Comparison of ENCODE assay signal across 9 cellular contexts in genomic region chr1:70034403-70034802, GRCh38.
DNase-seq lines count a peak whose midpoint lies in the region; ATAC-seq, FAIRE-seq and TF ChIP-seq lines count a peak whose summit lies in the region.
"Had no signal": no experiment of that assay in that cellular context is flagged by ENCODE, and none has a peak within 500 bp of the region (broad histone marks: within the 10 kb centered on the region; RNA-seq: fewer than 3 reads in every experiment).

No MANE protein-coding gene starts in this region.

- peak overlapping the region; percentile 22; the same call in 1 of the 2 replicates for H3K4me3 ChIP-seq in iPS-20b (ENCODE audit: low read length)

- no peaks in the 10 kb centered on the region for H3K4me1 Mint-ChIP-seq in activated CD8-positive, alpha-beta T cell treated with anti-CD3 and anti-CD28 coated beads, Interleukin-2, amount 10 ng/mL, durations not matched to agents 7 days and 5 days (ENCODE audit: low read depth)

- H3K4me3 Mint-ChIP-seq in activated CD8-positive, alpha-beta T cell treated with anti-CD3 and anti-CD28 coated beads, Interleukin-2, amount 10 ng/mL, durations not matched to agents 7 days and 5 days = no peak overlapping the region
- H3K4me3 Mint-ChIP-seq: activated B cell treated with CpG ODN at 0.5 μM for 24 hours had no signal

- no peak overlapping the region for H3K27ac ChIP-seq in iPS-20b (ENCODE audit: low read length)

- H3K9me3 Mint-ChIP-seq in activated CD8-positive, alpha-beta T cell treated with anti-CD3 and anti-CD28 coated beads, Interleukin-2, amount 10 ng/mL, durations not matched to agents 7 days and 5 days (ENCODE audit: insufficient read depth) = no peaks in the 10 kb centered on the region
- H3K9me3 Mint-ChIP-seq: activated B cell treated with CpG ODN at 0.5 μM for 24 hours had no signal

- peaks cover 4% of the 10 kb centered on the region; the same call in 1 of the 2 replicates for H3K4me1 ChIP-seq in iPS-20b (ENCODE audit: insufficient read depth, low read length)

- no peaks in the 10 kb centered on the region for H3K27me3 ChIP-seq in iPS-20b (ENCODE audit: insufficient read depth, low read length)

- TF ChIP-seq CTCF in D721Med (IDR thresholded peaks at IDR 0.05; ENCODE audit: insufficient read depth, missing control alignments) = peak; percentile 81

- no peaks in the 10 kb centered on the region for H3K36me3 ChIP-seq in iPS-20b (ENCODE audit: insufficient read depth, low read depth, low read length)

- DNase-seq in D721Med (ENCODE audit: insufficient read length, low spot score) (no peak), NCI-H1417 (lab: John Stamatoyannopoulos, UW) (peak; percentile 44 to 81 (median 45)), CD1c-positive myeloid dendritic cell (ENCODE audit: extremely low spot score) (no peak)
- no peak for DNase-seq in activated CD8-positive, alpha-beta T cell treated with anti-CD3 and anti-CD28 coated beads, Interleukin-2, amount 10 ng/mL, durations not matched to agents 7 days and 5 days
- DNase-seq: activated B cell treated with CpG ODN at 0.5 μM for 24 hours had no signal

- POLR2A ChIA-PET in activated CD8-positive, alpha-beta T cell treated with anti-CD3 and anti-CD28 coated beads, Interleukin-2, amount 10 ng/mL, durations not matched to agents 7 days and 5 days (lab: Charles Lee) = no interaction called here

- no peaks in the 10 kb centered on the region for H3K36me3 Mint-ChIP-seq in activated CD8-positive, alpha-beta T cell treated with anti-CD3 and anti-CD28 coated beads, Interleukin-2, amount 10 ng/mL, durations not matched to agents 7 days and 5 days (ENCODE audit: low read depth)

- CTCF ChIA-PET in activated CD8-positive, alpha-beta T cell treated with anti-CD3 and anti-CD28 coated beads, Interleukin-2, amount 10 ng/mL, durations not matched to agents 7 days and 5 days (lab: Charles Lee) = no interaction called here

- no peak overlapping the region for H3K9ac ChIP-seq in iPS-20b (ENCODE audit: low read depth, low read length)

- peak; percentile 96 for ATAC-seq in SK-N-SH treated with all-trans-retinoic acid at 6 μM for 48 hours
- no peak for ATAC-seq in HG03342 (IDR thresholded peaks at IDR 0.05; ENCODE audit: unreplicated experiment)
- ATAC-seq in activated CD8-positive, alpha-beta T cell treated with anti-CD3 and anti-CD28 coated beads, Interleukin-2, amount 10 ng/mL, durations not matched to agents 7 days and 5 days = no peak
- ATAC-seq in HG03378 (IDR thresholded peaks at IDR 0.05; ENCODE audit: unreplicated experiment) = no peak

- no peak overlapping the region for H3K27ac Mint-ChIP-seq in activated CD8-positive, alpha-beta T cell treated with anti-CD3 and anti-CD28 coated beads, Interleukin-2, amount 10 ng/mL, durations not matched to agents 7 days and 5 days
- H3K27ac Mint-ChIP-seq: activated B cell treated with CpG ODN at 0.5 μM for 24 hours had no signal

- H3K9me3 ChIP-seq in iPS-20b (ENCODE audit: insufficient read depth, low read depth, low read length) = no peaks in the 10 kb centered on the region

- no peaks in the 10 kb centered on the region for H3K27me3 Mint-ChIP-seq in activated CD8-positive, alpha-beta T cell treated with anti-CD3 and anti-CD28 coated beads, Interleukin-2, amount 10 ng/mL, durations not matched to agents 7 days and 5 days (ENCODE audit: low read depth)
- H3K27me3 Mint-ChIP-seq: activated B cell treated with CpG ODN at 0.5 μM for 24 hours had no signal

- FAIRE-seq in D721Med (lab: Jason Lieb, UNC) = no peak

TF ChIP-seq in SK-N-SH treated with all-trans-retinoic acid at 6 μM for 48 hours, 23 proteins besides CTCF, POLR2A, EP300 and RAD21:
- no peak for TF ChIP-seq TOX (CRISPR knock-in tag; IDR thresholded peaks at IDR 0.05; ENCODE audit: borderline replicate concordance)
- no peak for TF ChIP-seq ZC3H10 (CRISPR knock-in tag; IDR thresholded peaks at IDR 0.05)
- no peak for TF ChIP-seq ZFP3 (CRISPR knock-in tag; IDR thresholded peaks at IDR 0.05)
- TF ChIP-seq SNAI2 (CRISPR knock-in tag; IDR thresholded peaks at IDR 0.05) = no peak
- no peak for TF ChIP-seq ZNF565 (CRISPR knock-in tag; conservative IDR thresholded peaks at IDR 0.05; ENCODE audit: low read depth)
- TF ChIP-seq ZNF8 (CRISPR knock-in tag; IDR thresholded peaks at IDR 0.05) = no peak
- TF ChIP-seq RARB (CRISPR knock-in tag; IDR thresholded peaks at IDR 0.05) = no peak
- TF ChIP-seq OSR1 (CRISPR knock-in tag; IDR thresholded peaks at IDR 0.05) = no peak
- TF ChIP-seq, protein P1, sequence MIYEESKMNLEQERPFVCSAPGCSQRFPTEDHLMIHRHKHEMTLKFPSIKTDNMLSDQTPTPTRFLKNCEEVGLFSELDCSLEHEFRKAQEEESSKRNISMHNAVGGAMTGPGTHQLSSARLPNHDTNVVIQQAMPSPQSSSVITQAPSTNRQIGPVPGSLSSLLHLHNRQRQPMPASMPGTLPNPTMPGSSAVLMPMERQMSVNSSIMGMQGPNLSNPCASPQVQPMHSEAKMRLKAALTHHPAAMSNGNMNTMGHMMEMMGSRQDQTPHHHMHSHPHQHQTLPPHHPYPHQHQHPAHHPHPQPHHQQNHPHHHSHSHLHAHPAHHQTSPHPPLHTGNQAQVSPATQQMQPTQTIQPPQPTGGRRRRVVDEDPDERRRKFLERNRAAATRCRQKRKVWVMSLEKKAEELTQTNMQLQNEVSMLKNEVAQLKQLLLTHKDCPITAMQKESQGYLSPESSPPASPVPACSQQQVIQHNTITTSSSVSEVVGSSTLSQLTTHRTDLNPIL (CRISPR knock-in tag; IDR thresholded peaks at IDR 0.05; ENCODE audit: low read depth) = no peak
- TF ChIP-seq PPARA (CRISPR knock-in tag; IDR thresholded peaks at IDR 0.05; ENCODE audit: borderline replicate concordance) = no peak
- TF ChIP-seq, protein P2, sequence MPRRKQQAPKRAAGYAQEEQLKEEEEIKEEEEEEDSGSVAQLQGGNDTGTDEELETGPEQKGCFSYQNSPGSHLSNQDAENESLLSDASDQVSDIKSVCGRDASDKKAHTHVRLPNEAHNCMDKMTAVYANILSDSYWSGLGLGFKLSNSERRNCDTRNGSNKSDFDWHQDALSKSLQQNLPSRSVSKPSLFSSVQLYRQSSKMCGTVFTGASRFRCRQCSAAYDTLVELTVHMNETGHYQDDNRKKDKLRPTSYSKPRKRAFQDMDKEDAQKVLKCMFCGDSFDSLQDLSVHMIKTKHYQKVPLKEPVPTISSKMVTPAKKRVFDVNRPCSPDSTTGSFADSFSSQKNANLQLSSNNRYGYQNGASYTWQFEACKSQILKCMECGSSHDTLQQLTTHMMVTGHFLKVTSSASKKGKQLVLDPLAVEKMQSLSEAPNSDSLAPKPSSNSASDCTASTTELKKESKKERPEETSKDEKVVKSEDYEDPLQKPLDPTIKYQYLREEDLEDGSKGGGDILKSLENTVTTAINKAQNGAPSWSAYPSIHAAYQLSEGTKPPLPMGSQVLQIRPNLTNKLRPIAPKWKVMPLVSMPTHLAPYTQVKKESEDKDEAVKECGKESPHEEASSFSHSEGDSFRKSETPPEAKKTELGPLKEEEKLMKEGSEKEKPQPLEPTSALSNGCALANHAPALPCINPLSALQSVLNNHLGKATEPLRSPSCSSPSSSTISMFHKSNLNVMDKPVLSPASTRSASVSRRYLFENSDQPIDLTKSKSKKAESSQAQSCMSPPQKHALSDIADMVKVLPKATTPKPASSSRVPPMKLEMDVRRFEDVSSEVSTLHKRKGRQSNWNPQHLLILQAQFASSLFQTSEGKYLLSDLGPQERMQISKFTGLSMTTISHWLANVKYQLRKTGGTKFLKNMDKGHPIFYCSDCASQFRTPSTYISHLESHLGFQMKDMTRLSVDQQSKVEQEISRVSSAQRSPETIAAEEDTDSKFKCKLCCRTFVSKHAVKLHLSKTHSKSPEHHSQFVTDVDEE (CRISPR knock-in tag; IDR thresholded peaks at IDR 0.05) = no peak
- TF ChIP-seq, protein P3, sequence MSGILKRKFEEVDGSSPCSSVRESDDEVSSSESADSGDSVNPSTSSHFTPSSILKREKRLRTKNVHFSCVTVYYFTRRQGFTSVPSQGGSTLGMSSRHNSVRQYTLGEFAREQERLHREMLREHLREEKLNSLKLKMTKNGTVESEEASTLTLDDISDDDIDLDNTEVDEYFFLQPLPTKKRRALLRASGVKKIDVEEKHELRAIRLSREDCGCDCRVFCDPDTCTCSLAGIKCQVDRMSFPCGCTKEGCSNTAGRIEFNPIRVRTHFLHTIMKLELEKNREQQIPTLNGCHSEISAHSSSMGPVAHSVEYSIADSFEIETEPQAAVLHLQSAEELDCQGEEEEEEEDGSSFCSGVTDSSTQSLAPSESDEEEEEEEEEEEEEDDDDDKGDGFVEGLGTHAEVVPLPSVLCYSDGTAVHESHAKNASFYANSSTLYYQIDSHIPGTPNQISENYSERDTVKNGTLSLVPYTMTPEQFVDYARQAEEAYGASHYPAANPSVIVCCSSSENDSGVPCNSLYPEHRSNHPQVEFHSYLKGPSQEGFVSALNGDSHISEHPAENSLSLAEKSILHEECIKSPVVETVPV (CRISPR knock-in tag; IDR thresholded peaks at IDR 0.05) = no peak
- TF ChIP-seq CSDC2 (CRISPR knock-in tag; IDR thresholded peaks at IDR 0.05) = no peak

Comparison
In these comparisons a context has a peak if more than half of its experiments do, and no peak if none do; other contexts are left out.
1. DNase-seq: peak in NCI-H1417 (3 of 3); none in D721Med (single experiment), activated CD8-positive, alpha-beta T cell treated with anti-CD3 and anti-CD28 coated beads, Interleukin-2, amount 10 ng/mL, durations not matched to agents 7 days and 5 days (single experiment) and CD1c-positive myeloid dendritic cell (single experiment).